Comparison of ENCODE assay signal across 8 cellular contexts in genomic region chr10:1420663-1421362, GRCh38.
A peak's percentile ranks its signal among the peaks of the same experiment; 100 is the strongest.
DNase-seq lines count a peak whose midpoint lies in the region; ATAC-seq and TF ChIP-seq lines count a peak whose summit lies in the region.

No MANE protein-coding gene starts in this region.

- H3K27me3 ChIP-seq in NT2/D1 (ENCODE audit: insufficient read depth, insufficient read length) (peaks cover 4% of the 10 kb centered on the region), gastroesophageal sphincter (peaks cover 69% of the 10 kb centered on the region), parathyroid adenoma (ENCODE audit: control insufficient read depth, insufficient read depth, low read length) (no peaks in the 10 kb centered on the region)

- H3K4me2 ChIP-seq in parathyroid adenoma (ENCODE audit: low read length): peak overlapping the region; percentile 65

- H3K36me3 ChIP-seq in NT2/D1 (ENCODE audit: insufficient read depth, insufficient read length, low read length): no peaks in the 10 kb centered on the region
- no peaks in the 10 kb centered on the region for H3K36me3 ChIP-seq in gastroesophageal sphincter
- no peaks in the 10 kb centered on the region for H3K36me3 ChIP-seq in parathyroid adenoma (ENCODE audit: control insufficient read depth, insufficient read depth, low read length)

- H3K4me1 ChIP-seq in NT2/D1 (ENCODE audit: insufficient read depth, insufficient read length) (no peaks in the 10 kb centered on the region), gastroesophageal sphincter (peaks cover 0 to 4% (median 0%) of the 10 kb centered on the region in 3 donors), parathyroid adenoma (peaks cover 5% of the 10 kb centered on the region)

- H3K4me3 ChIP-seq in NT2/D1 (ENCODE audit: insufficient read length, low read depth): peak overlapping the region; percentile 27
- H3K4me3 ChIP-seq in gastroesophageal sphincter: no peak overlapping the region
- H3K4me3 ChIP-seq in parathyroid adenoma (ENCODE audit: low read depth, low read length): no peak overlapping the region

- no peak overlapping the region for H3K27ac ChIP-seq in gastroesophageal sphincter
- no peak overlapping the region for H3K27ac ChIP-seq in parathyroid adenoma

- H3K9me3 ChIP-seq in NT2/D1 (ENCODE audit: insufficient read depth, low read length): no peaks in the 10 kb centered on the region
- H3K9me3 ChIP-seq in gastroesophageal sphincter: no peaks in the 10 kb centered on the region
- no peaks in the 10 kb centered on the region for H3K9me3 ChIP-seq in parathyroid adenoma (ENCODE audit: control insufficient read depth, low read length)

- no peak for TF ChIP-seq POLR2A in gastroesophageal sphincter (IDR thresholded peaks at IDR 0.05)

- ATAC-seq in GM21619 (IDR thresholded peaks at IDR 0.05; ENCODE audit: unreplicated experiment): peak; percentile 90
- peak; percentile 51 for ATAC-seq in gastroesophageal sphincter

- H3K9ac ChIP-seq in NT2/D1 (ENCODE audit: insufficient read length, low read depth) (peak overlapping the region; percentile 38), parathyroid adenoma (no peak overlapping the region)

- TF ChIP-seq EP300 in gastroesophageal sphincter (IDR thresholded peaks at IDR 0.05): no peak

- H2AFZ ChIP-seq in parathyroid adenoma: peak overlapping the region; percentile 86

- WGBS in gastroesophageal sphincter (ENCODE audit: low coverage in 1 of 2), 2 donors: 4 to 22% methylated on average over 6 to 15 of the region's 25 CpGs

- H3K79me2 ChIP-seq in parathyroid adenoma: no peaks in the 10 kb centered on the region

- DNase-seq in ELR (ENCODE audit: low read depth): peak; percentile 22
- peak; percentile 68 for DNase-seq in HuH-7 (ENCODE audit: low spot score)
- peak; percentile 60 for DNase-seq in NT2/D1 (ENCODE audit: low read depth, low spot score)
- DNase-seq in activated T-cell treated with anti-CD3 and anti-CD28 coated beads, Interleukin-2, amount 50 U/mL, for 1 hour: peak; percentile 47
- DNase-seq in HCEC 1CT: no peak

- peak in 1 of 4 experiments; percentile 48 for TF ChIP-seq CTCF in gastroesophageal sphincter (IDR thresholded peaks at IDR 0.05)
- peak; percentile 86 for TF ChIP-seq CTCF in parathyroid adenoma (IDR thresholded peaks at IDR 0.05)
